29 cellular contexts compared by ENCODE assay signal in genomic region chr15:48032911-48033310, GRCh38.
"Had no signal": no experiment of that assay in that cellular context is flagged by ENCODE, and none has a peak within 500 bp of the region (broad histone marks: within the 10 kb centered on the region; RNA-seq: fewer than 3 reads in every experiment).

No MANE protein-coding gene starts in this region.

- H3K4me1 ChIP-seq: ascending aorta had no signal

- H3K27ac ChIP-seq: ascending aorta, cardiac muscle cell, VCaP had no signal

- H3K36me3 ChIP-seq: ascending aorta, cardiac muscle cell had no signal

- H3K4me3 ChIP-seq: ascending aorta, cardiac muscle cell had no signal

- DNase-seq: activated B cell treated with CpG ODN at 0.5 μM for 24 hours; activated CD4-positive, alpha-beta memory T cell treated with anti-CD3 and anti-CD28 coated beads, Interleukin-2, amount 10 ng/mL, durations not matched to agents 7 days and 5 days; activated CD4-positive, alpha-beta T cell treated with anti-CD3 and anti-CD28 coated beads for 4 hours; activated CD4-positive, alpha-beta T cell treated with anti-CD3 and anti-CD28 coated beads, Interleukin-2, amount 10 ng/mL, durations not matched to agents 24 days and 14 days; activated CD4-positive, alpha-beta T cell treated with anti-CD3 and anti-CD28 coated beads, Interleukin-2, amount 50 U/mL, for 1 hour; activated CD4-positive, alpha-beta T cell treated with anti-CD3 and anti-CD28 coated beads, Interleukin-2, amount 50 U/mL, for 4 hours; activated CD4-positive, CD25-positive, alpha-beta regulatory T cell treated with anti-CD3 and anti-CD28 coated beads, Interleukin-2, amount 50 U/mL, for 72 hours; activated CD8-positive, alpha-beta memory T cell treated with anti-CD3 and anti-CD28 coated beads for 24 hours; activated CD8-positive, alpha-beta memory T cell treated with anti-CD3 and anti-CD28 coated beads, Interleukin-2, amount 10 ng/mL, durations not matched to agents 7 days and 5 days; activated CD8-positive, alpha-beta memory T cell treated with anti-CD3 and anti-CD28 coated beads, Interleukin-2, amount 50 U/mL, for 48 hours; activated CD8-positive, alpha-beta T cell treated with anti-CD3 and anti-CD28 coated beads, Interleukin-2, amount 10 ng/mL, durations not matched to agents 7 days and 5 days; activated effector memory CD4-positive, alpha-beta T cell treated with Interleukin-2 at 50 U/mL for 16 hours; activated gamma-delta T cell; activated naive CD4-positive, alpha-beta T cell treated with anti-CD3 and anti-CD28 coated beads, Interleukin-2, amount 10 ng/mL, durations not matched to agents 7 days and 5 days; activated naive CD4-positive, alpha-beta T cell treated with Interleukin-2 at 50 U/mL for 16 hours; activated naive CD8-positive, alpha-beta T cell treated with anti-CD3 and anti-CD28 coated beads, Interleukin-2, amount 10 ng/mL, durations not matched to agents 7 days and 5 days; activated naive CD8-positive, alpha-beta T cell treated with anti-CD3 and anti-CD28 coated beads, Interleukin-2, amount 50 U/mL, for 24 hours; activated T-cell treated with anti-CD3 and anti-CD28 coated beads, Interleukin-2, amount 50 U/mL, for 24 hours; activated T-cell treated with anti-CD3 and anti-CD28 coated beads, Interleukin-2, amount 50 U/mL, for 48 hours; amygdala; anterior cingulate cortex; caudate nucleus; cerebellar nuclear complex; T-helper 1 cell; T-helper 2 cell; T-helper 9 cell had no signal

- ATAC-seq: activated CD8-positive, alpha-beta memory T cell treated with anti-CD3 and anti-CD28 coated beads, Interleukin-2, amount 10 ng/mL, durations not matched to agents 7 days and 5 days; activated CD8-positive, alpha-beta T cell treated with anti-CD3 and anti-CD28 coated beads, Interleukin-2, amount 10 ng/mL, durations not matched to agents 7 days and 5 days; activated naive CD8-positive, alpha-beta T cell treated with anti-CD3 and anti-CD28 coated beads, Interleukin-2, amount 50 U/mL, for 24 hours had no signal

- H3K9me3 ChIP-seq: ascending aorta had no signal

- H3K27me3 ChIP-seq: ascending aorta, cardiac muscle cell had no signal
